ENCODE assay signal across 1 cellular context in genomic region chr1:208235983-208236761, GRCh38.
TF ChIP-seq lines count a peak whose summit lies in the region.

No MANE protein-coding gene starts in this region.

TF ChIP-seq in K562, 482 proteins besides CTCF, POLR2A, EP300 and RAD21 (continued from another document and continues in another):
- TF ChIP-seq SMARCB1 (IDR thresholded peaks at IDR 0.05; ENCODE audit: insufficient read length, low read depth) (peak; percentile 80), CC2D1A (IDR thresholded peaks at IDR 0.05) (no peak), ATF3 (IDR thresholded peaks at IDR 0.05) (0 out of 2 replicates have a peak, but pooled peaks have one; percentile 23), ATF3 (CRISPR knock-in tag; conservative IDR thresholded peaks at IDR 0.05) (no peak), ZNF175 (CRISPR knock-in tag; IDR thresholded peaks at IDR 0.05; ENCODE audit: low read depth) (peak; percentile 62), POLR2AphosphoS5 (IDR thresholded peaks at IDR 0.05; ENCODE audit: control insufficient read depth, insufficient read depth, low read depth, low read length) (no peak), ZNF639 (CRISPR knock-in tag; conservative IDR thresholded peaks at IDR 0.05 in 1 of 2, IDR thresholded peaks at IDR 0.05 in 1 of 2) (peak in 1 of 2 experiments; percentile 66; a peak in 1 of 4 replicates), TEAD1 (CRISPR knock-in tag; IDR thresholded peaks at IDR 0.05) (peak in 1 of 2 experiments; percentile 31; a peak in 1 of 4 replicates), GTF2A2 (tag; IDR thresholded peaks at IDR 0.05) (peak; percentile 66; the same call in 1 of the 2 replicates), THRB (CRISPR knock-in tag; conservative IDR thresholded peaks at IDR 0.05) (no peak), HSF4 (CRISPR knock-in tag; IDR thresholded peaks at IDR 0.05; ENCODE audit: borderline replicate concordance) (peak; percentile 24; the same call in 1 of the 2 replicates), MAFF (IDR thresholded peaks at IDR 0.05; ENCODE audit: low read length) (peak; percentile 50; the same call in 1 of the 2 replicates), NFE2 (IDR thresholded peaks at IDR 0.05; ENCODE audit: low read depth) (peak; percentile 92), MAFG (tag; conservative IDR thresholded peaks at IDR 0.05) (peak; percentile 80), FIP1L1 (IDR thresholded peaks at IDR 0.05; ENCODE audit: low read depth, low read length, poor library complexity, severe bottlenecking) (no peak), RBBP5 (IDR thresholded peaks at IDR 0.05; ENCODE audit: borderline replicate concordance, insufficient read depth, low read length, poor library complexity, severe bottlenecking) (peak; percentile 55), MYBL2 (IDR thresholded peaks at IDR 0.05; ENCODE audit: low read depth) (no peak), MYBL2 (CRISPR knock-in tag; IDR thresholded peaks at IDR 0.05; ENCODE audit: borderline replicate concordance) (no peak), NR4A1 (CRISPR knock-in tag; IDR thresholded peaks at IDR 0.05) (no peak), NR4A1 (tag; IDR thresholded peaks at IDR 0.05) (peak; percentile 89), DIDO1 (tag; IDR thresholded peaks at IDR 0.05; ENCODE audit: low read depth) (0 out of 2 replicates have a peak, but pooled peaks have one; percentile 24), ZNF740 (CRISPR knock-in tag; IDR thresholded peaks at IDR 0.05) (no peak), ZNF740 (tag; IDR thresholded peaks at IDR 0.05) (0 out of 4 replicates have a peak, but pooled peaks of 1 of the 2 experiments have one; percentile 41), TAF1 (IDR thresholded peaks at IDR 0.05; ENCODE audit: control insufficient read depth, extremely low read depth, insufficient read depth, low read length, severe bottlenecking) (no peak), PYGO2 (tag; IDR thresholded peaks at IDR 0.05) (peak; percentile 23; the same call in 1 of the 2 replicates), MBD2 (IDR thresholded peaks at IDR 0.05; ENCODE audit: borderline replicate concordance, low read depth) (peak; percentile 23; the same call in 1 of the 2 replicates), HINFP (tag; conservative IDR thresholded peaks at IDR 0.05; ENCODE audit: low read depth) (0 out of 2 replicates have a peak, but pooled peaks have one; percentile 23), CBFA2T2 (conservative IDR thresholded peaks at IDR 0.05) (no peak), CXXC5 (CRISPR knock-in tag; IDR thresholded peaks at IDR 0.05) (peak; percentile 72), ZNF644 (tag; IDR thresholded peaks at IDR 0.05; ENCODE audit: low read depth) (peak; percentile 70; the same call in 1 of the 2 replicates), PCBP1 (IDR thresholded peaks at IDR 0.05; ENCODE audit: low read depth, low read length, poor library complexity, severe bottlenecking) (no peak), MAFK (IDR thresholded peaks at IDR 0.05; ENCODE audit: low read length) (peak; percentile 66), LEF1 (IDR thresholded peaks at IDR 0.05) (peak; percentile 68), E2F3 (CRISPR knock-in tag; IDR thresholded peaks at IDR 0.05) (0 out of 2 replicates have a peak, but pooled peaks have one; percentile 47), ZNF12 (CRISPR knock-in tag; IDR thresholded peaks at IDR 0.05) (no peak), TFAP4 (CRISPR knock-in tag; IDR thresholded peaks at IDR 0.05; ENCODE audit: borderline replicate concordance) (peak; percentile 48), CEBPG (CRISPR knock-in tag; IDR thresholded peaks at IDR 0.05) (no peak), CEBPG (tag; conservative IDR thresholded peaks at IDR 0.05 in 1 of 2, IDR thresholded peaks at IDR 0.05 in 1 of 2) (no peak), CAMTA2 (CRISPR knock-in tag; conservative IDR thresholded peaks at IDR 0.05) (no peak), MECOM (CRISPR knock-in tag; IDR thresholded peaks at IDR 0.05) (0 out of 2 replicates have a peak, but pooled peaks have one; percentile 19), SLC30A9 (CRISPR knock-in tag; IDR thresholded peaks at IDR 0.05) (no peak), CBX2 (IDR thresholded peaks at IDR 0.05; ENCODE audit: insufficient read depth, low read length, poor library complexity, severe bottlenecking) (no peak), PHF21A (IDR thresholded peaks at IDR 0.05; ENCODE audit: borderline replicate concordance, low read depth) (no peak), PTTG1 (tag; IDR thresholded peaks at IDR 0.05; ENCODE audit: low read depth) (peak; percentile 41; the same call in 1 of the 2 replicates), FOSL1 (tag; conservative IDR thresholded peaks at IDR 0.05) (peak; percentile 62), ELF2 (CRISPR knock-in tag; IDR thresholded peaks at IDR 0.05) (no peak), KLF1 (tag; IDR thresholded peaks at IDR 0.05) (0 out of 2 replicates have a peak, but pooled peaks have one; percentile 23), EGR1 (conservative IDR thresholded peaks at IDR 0.05) (no peak), MCM2 (IDR thresholded peaks at IDR 0.05; ENCODE audit: low read depth) (no peak), MEF2A (IDR thresholded peaks at IDR 0.05; ENCODE audit: control insufficient read depth, low read depth, low read length) (no peak), PHB2 (IDR thresholded peaks at IDR 0.05; ENCODE audit: low read depth) (no peak), ELK3 (CRISPR knock-in tag; IDR thresholded peaks at IDR 0.05) (no peak), ZNF23 (CRISPR knock-in tag; IDR thresholded peaks at IDR 0.05) (0 out of 2 replicates have a peak, but pooled peaks have one; percentile 14), ZNF507 (tag; conservative IDR thresholded peaks at IDR 0.05) (no peak), EHMT2 (IDR thresholded peaks at IDR 0.05) (0 out of 2 replicates have a peak, but pooled peaks have one; percentile 7), YY1 (IDR thresholded peaks at IDR 0.05; ENCODE audit: borderline replicate concordance in 1 of 3, control insufficient read depth in 1 of 3, extremely low read depth in 1 of 3, insufficient read depth in 3 of 3, insufficient read length in 1 of 3, insufficient replicate concordance in 2 of 3, low read depth in 1 of 3, low read length in 2 of 3) (peak in 1 of 3 experiments; percentile 35), ZNF785 (CRISPR knock-in tag; IDR thresholded peaks at IDR 0.05) (no peak), THRA (IDR thresholded peaks at IDR 0.05) (no peak), DMBX1 (CRISPR knock-in tag; IDR thresholded peaks at IDR 0.05; ENCODE audit: borderline replicate concordance) (peak; percentile 89), SMARCA4 (IDR thresholded peaks at IDR 0.05) (peak; percentile 47; the same call in 1 of the 2 replicates), PBX2 (CRISPR knock-in tag; IDR thresholded peaks at IDR 0.05; ENCODE audit: low read depth) (no peak), PBX2 (tag; conservative IDR thresholded peaks at IDR 0.05; ENCODE audit: low read depth) (peak; percentile 8; the same call in 1 of the 2 replicates)
